Comparison of ENCODE assay signal across 1 cellular context in genomic region chr6:150183105-150183504, GRCh38.
TF ChIP-seq lines count a peak whose summit lies in the region.

No MANE protein-coding gene starts in this region.

TF ChIP-seq in GM12878, 131 proteins besides CTCF, POLR2A, EP300 and RAD21 (continued from another document):
- TF ChIP-seq MLLT1 (IDR thresholded peaks at IDR 0.05) (no peak), PRDM15 (CRISPR knock-in tag; IDR thresholded peaks at IDR 0.05) (no peak), ZBTB40 (IDR thresholded peaks at IDR 0.05; ENCODE audit: borderline replicate concordance) (peak; percentile 36; the same call in 1 of the 2 replicates), BACH1 (IDR thresholded peaks at IDR 0.05; ENCODE audit: borderline replicate concordance) (no peak)
